33 cellular contexts compared by ENCODE assay signal in the genomic region with DNA sequence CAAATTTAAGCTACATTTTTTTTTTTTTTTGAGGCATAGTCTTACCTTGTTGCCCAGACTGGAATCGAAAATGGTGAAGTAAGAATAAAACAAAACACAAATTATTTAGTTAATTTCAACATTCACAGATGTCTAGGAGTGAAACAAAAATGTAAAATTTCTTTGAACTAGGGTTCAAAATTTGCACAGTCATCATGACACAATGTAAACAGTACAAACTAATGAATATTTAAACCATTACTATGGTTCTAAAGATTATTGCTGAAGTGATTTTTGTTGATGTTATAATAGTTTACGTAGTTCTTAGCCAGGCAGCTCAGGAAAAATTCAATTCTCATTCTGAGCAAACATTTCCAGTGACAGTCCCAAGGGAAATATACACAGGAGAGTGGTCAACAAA.
"Had no signal": no experiment of that assay in that cellular context is flagged by ENCODE, and none has a peak within 500 bp of the region (broad histone marks: within the 10 kb centered on the region; RNA-seq: fewer than 3 reads in every experiment).

No MANE protein-coding gene starts in this region.

- H3K27me3 ChIP-seq: adrenal gland, body of pancreas, brain microvascular endothelial cell, breast epithelium had no signal

- ATAC-seq: activated CD8-positive, alpha-beta T cell treated with anti-CD3 and anti-CD28 coated beads for 36 hours; activated naive CD4-positive, alpha-beta T cell treated with anti-CD3 and anti-CD28 coated beads, Interleukin-2, amount 50 U/mL, for 72 hours; activated T-cell treated with anti-CD3 and anti-CD28 coated beads, Interleukin-2, amount 50 U/mL, for 4 hours; activated T-cell treated with anti-CD3 and anti-CD28 coated beads, Interleukin-2, amount 50 U/mL, for 72 hours; activated T-helper 17 cell treated with anti-CD3 and anti-CD28 coated beads, Interleukin-2, amount 50 U/mL, for 72 hours; body of pancreas had no signal

- H3K9me3 ChIP-seq: adrenal gland, body of pancreas, breast epithelium had no signal

- DNase-seq: activated B cell treated with CpG ODN at 0.5 μM for 24 hours; activated CD4-positive, alpha-beta memory T cell treated with anti-CD3 and anti-CD28 coated beads for 36 hours; activated CD4-positive, alpha-beta T cell treated with anti-CD3 and anti-CD28 coated beads for 4 hours; activated CD4-positive, alpha-beta T cell treated with anti-CD3 and anti-CD28 coated beads, Interleukin-2, amount 10 ng/mL, durations not matched to agents 24 days and 14 days; activated CD4-positive, alpha-beta T cell treated with anti-CD3 and anti-CD28 coated beads, Interleukin-2, amount 50 U/mL, for 1 hour; activated CD4-positive, alpha-beta T cell treated with anti-CD3 and anti-CD28 coated beads, Interleukin-2, amount 50 U/mL, for 4 hours; activated CD4-positive, CD25-positive, alpha-beta regulatory T cell treated with anti-CD3 and anti-CD28 coated beads, Interleukin-2, amount 50 U/mL, for 72 hours; activated CD8-positive, alpha-beta memory T cell treated with anti-CD3 and anti-CD28 coated beads, Interleukin-2, amount 50 U/mL, for 4 hours; activated CD8-positive, alpha-beta T cell treated with anti-CD3 and anti-CD28 coated beads for 36 hours; activated effector memory CD4-positive, alpha-beta T cell treated with anti-CD3 and anti-CD28 coated beads, Interleukin-2, amount 50 U/mL, for 16 hours; activated gamma-delta T cell treated with Interleukin-2 at 50 U/mL for 16 hours; activated naive CD4-positive, alpha-beta T cell; activated naive CD4-positive, alpha-beta T cell treated with anti-CD3 and anti-CD28 coated beads for 36 hours; activated naive CD4-positive, alpha-beta T cell treated with anti-CD3 and anti-CD28 coated beads, Interleukin-2, amount 50 U/mL, for 16 hours; activated naive CD8-positive, alpha-beta T cell treated with anti-CD3 and anti-CD28 coated beads for 36 hours; activated T-cell treated with anti-CD3 and anti-CD28 coated beads for 4 hours; activated T-cell treated with anti-CD3 and anti-CD28 coated beads, Interleukin-2, amount 50 U/mL, for 1 hour; activated T-cell treated with anti-CD3 and anti-CD28 coated beads, Interleukin-2, amount 50 U/mL, for 4 hours; activated T-cell treated with anti-CD3 and anti-CD28 coated beads, Interleukin-2, amount 50 U/mL, for 72 hours; adrenal gland; amniotic stem cell; aorta; body of pancreas; brain microvascular endothelial cell; central memory CD4-positive, alpha-beta T cell; T-helper 2 cell; T-helper 9 cell had no signal

- H3K4me3 ChIP-seq: adrenal gland, body of pancreas, breast epithelium had no signal

- H3K36me3 ChIP-seq: adrenal gland, brain microvascular endothelial cell, breast epithelium had no signal

- FAIRE-seq: astrocyte, TTC549 had no signal

- H3K4me1 ChIP-seq: adrenal gland, body of pancreas, breast epithelium had no signal

- H3K27ac ChIP-seq: adrenal gland, body of pancreas, brain microvascular endothelial cell, breast epithelium, VCaP had no signal
